In genomic region chr6:42264852-42265390, GRCh38 we compare ENCODE assay signal across 28 cellular contexts.
"Had no signal": no experiment of that assay in that cellular context is flagged by ENCODE, and none has a peak within 500 bp of the region (broad histone marks: within the 10 kb centered on the region; RNA-seq: fewer than 3 reads in every experiment).

No MANE protein-coding gene starts in this region.

- DNase-seq: activated B cell treated with CpG ODN at 0.5 μM for 24 hours; activated CD4-positive, alpha-beta T cell treated with anti-CD3 and anti-CD28 coated beads for 48 hours; activated CD4-positive, alpha-beta T cell treated with anti-CD3 and anti-CD28 coated beads, Interleukin-2, amount 50 U/mL, for 1 hour; activated CD4-positive, alpha-beta T cell treated with anti-CD3 and anti-CD28 coated beads, Interleukin-2, amount 50 U/mL, for 48 hours; activated CD8-positive, alpha-beta memory T cell treated with anti-CD3 and anti-CD28 coated beads for 24 hours; activated CD8-positive, alpha-beta T cell treated with anti-CD3 and anti-CD28 coated beads for 36 hours; activated effector memory CD4-positive, alpha-beta T cell treated with Interleukin-2 at 50 U/mL for 16 hours; activated gamma-delta T cell treated with Interleukin-2 at 50 U/mL for 16 hours; activated naive CD4-positive, alpha-beta T cell treated with anti-CD3 and anti-CD28 coated beads for 36 hours; activated naive CD8-positive, alpha-beta T cell treated with anti-CD3 and anti-CD28 coated beads for 36 hours; activated naive CD8-positive, alpha-beta T cell treated with anti-CD3 and anti-CD28 coated beads, Interleukin-2, amount 50 U/mL, for 24 hours; activated T-cell treated with anti-CD3 and anti-CD28 coated beads, Interleukin-2, amount 50 U/mL, for 4 hours; adrenal gland; amygdala; body of pancreas; caudate nucleus; colonic mucosa; effector CD8-positive, alpha-beta T cell; esophagus squamous epithelium; head of caudate nucleus; T-helper 1 cell; T-helper 17 cell; T1000; WERI-Rb-1 had no signal

- H3K9me3 Mint-ChIP-seq: activated B cell treated with CpG ODN at 0.5 μM for 24 hours; activated CD8-positive, alpha-beta T cell treated with anti-CD3 and anti-CD28 coated beads for 36 hours; activated naive CD4-positive, alpha-beta T cell treated with anti-CD3 and anti-CD28 coated beads for 36 hours; activated naive CD4-positive, alpha-beta T cell treated with anti-CD3 and anti-CD28 coated beads, Interleukin-2, amount 50 U/mL, for 24 hours; activated naive CD8-positive, alpha-beta T cell treated with anti-CD3 and anti-CD28 coated beads for 36 hours; activated naive CD8-positive, alpha-beta T cell treated with anti-CD3 and anti-CD28 coated beads, Interleukin-2, amount 50 U/mL, for 24 hours; activated T-cell treated with anti-CD3 and anti-CD28 coated beads, Interleukin-2, amount 50 U/mL, for 4 hours; activated T-helper 17 cell treated with anti-CD3 and anti-CD28 coated beads, Interleukin-2, amount 50 U/mL, for 72 hours; T-helper 2 cell treated with Interferon-gamma antibody and Interleukin-4, amounts not matched to agents 5 μg/mL and 100 μg/mL, for 36 hours had no signal

- H3K27ac Mint-ChIP-seq: activated B cell treated with CpG ODN at 0.5 μM for 24 hours; activated CD8-positive, alpha-beta T cell treated with anti-CD3 and anti-CD28 coated beads for 36 hours; activated naive CD4-positive, alpha-beta T cell treated with anti-CD3 and anti-CD28 coated beads for 36 hours; activated naive CD4-positive, alpha-beta T cell treated with anti-CD3 and anti-CD28 coated beads, Interleukin-2, amount 50 U/mL, for 24 hours; activated naive CD8-positive, alpha-beta T cell treated with anti-CD3 and anti-CD28 coated beads for 36 hours; activated naive CD8-positive, alpha-beta T cell treated with anti-CD3 and anti-CD28 coated beads, Interleukin-2, amount 50 U/mL, for 24 hours; activated T-helper 17 cell treated with anti-CD3 and anti-CD28 coated beads, Interleukin-2, amount 50 U/mL, for 72 hours; T-helper 17 cell; T-helper 2 cell treated with Interferon-gamma antibody and Interleukin-4, amounts not matched to agents 5 μg/mL and 100 μg/mL, for 36 hours had no signal

- H3K4me1 Mint-ChIP-seq: activated T-helper 17 cell treated with anti-CD3 and anti-CD28 coated beads, Interleukin-2, amount 50 U/mL, for 72 hours had no signal

- H3K4me3 Mint-ChIP-seq: activated B cell treated with CpG ODN at 0.5 μM for 24 hours; activated CD8-positive, alpha-beta T cell treated with anti-CD3 and anti-CD28 coated beads for 36 hours; activated naive CD4-positive, alpha-beta T cell treated with anti-CD3 and anti-CD28 coated beads for 36 hours; activated naive CD4-positive, alpha-beta T cell treated with anti-CD3 and anti-CD28 coated beads, Interleukin-2, amount 50 U/mL, for 24 hours; activated naive CD8-positive, alpha-beta T cell treated with anti-CD3 and anti-CD28 coated beads for 36 hours; activated naive CD8-positive, alpha-beta T cell treated with anti-CD3 and anti-CD28 coated beads, Interleukin-2, amount 50 U/mL, for 24 hours; activated T-cell treated with anti-CD3 and anti-CD28 coated beads, Interleukin-2, amount 50 U/mL, for 4 hours; activated T-helper 17 cell treated with anti-CD3 and anti-CD28 coated beads, Interleukin-2, amount 50 U/mL, for 72 hours; T-helper 17 cell; T-helper 2 cell treated with Interferon-gamma antibody and Interleukin-4, amounts not matched to agents 5 μg/mL and 100 μg/mL, for 36 hours had no signal

- ATAC-seq: activated CD4-positive, CD25-positive, alpha-beta regulatory T cell treated with anti-CD3 and anti-CD28 coated beads, Interleukin-2, amount 50 U/mL, for 24 hours; activated CD8-positive, alpha-beta T cell treated with anti-CD3 and anti-CD28 coated beads for 36 hours; activated naive CD8-positive, alpha-beta T cell treated with anti-CD3 and anti-CD28 coated beads, Interleukin-2, amount 50 U/mL, for 24 hours; activated T-cell treated with anti-CD3 and anti-CD28 coated beads, Interleukin-2, amount 50 U/mL, for 4 hours; activated T-helper 17 cell treated with anti-CD3 and anti-CD28 coated beads, Interleukin-2, amount 50 U/mL, for 72 hours; body of pancreas; T-helper 17 cell had no signal

- H3K27me3 Mint-ChIP-seq: activated B cell treated with CpG ODN at 0.5 μM for 24 hours; activated CD8-positive, alpha-beta T cell treated with anti-CD3 and anti-CD28 coated beads for 36 hours; activated naive CD4-positive, alpha-beta T cell treated with anti-CD3 and anti-CD28 coated beads, Interleukin-2, amount 50 U/mL, for 24 hours; activated naive CD8-positive, alpha-beta T cell treated with anti-CD3 and anti-CD28 coated beads for 36 hours; activated naive CD8-positive, alpha-beta T cell treated with anti-CD3 and anti-CD28 coated beads, Interleukin-2, amount 50 U/mL, for 24 hours; activated T-helper 17 cell treated with anti-CD3 and anti-CD28 coated beads, Interleukin-2, amount 50 U/mL, for 72 hours; T-helper 17 cell had no signal
